Comparison of ENCODE assay signal across 1 cellular context in the genomic region with DNA sequence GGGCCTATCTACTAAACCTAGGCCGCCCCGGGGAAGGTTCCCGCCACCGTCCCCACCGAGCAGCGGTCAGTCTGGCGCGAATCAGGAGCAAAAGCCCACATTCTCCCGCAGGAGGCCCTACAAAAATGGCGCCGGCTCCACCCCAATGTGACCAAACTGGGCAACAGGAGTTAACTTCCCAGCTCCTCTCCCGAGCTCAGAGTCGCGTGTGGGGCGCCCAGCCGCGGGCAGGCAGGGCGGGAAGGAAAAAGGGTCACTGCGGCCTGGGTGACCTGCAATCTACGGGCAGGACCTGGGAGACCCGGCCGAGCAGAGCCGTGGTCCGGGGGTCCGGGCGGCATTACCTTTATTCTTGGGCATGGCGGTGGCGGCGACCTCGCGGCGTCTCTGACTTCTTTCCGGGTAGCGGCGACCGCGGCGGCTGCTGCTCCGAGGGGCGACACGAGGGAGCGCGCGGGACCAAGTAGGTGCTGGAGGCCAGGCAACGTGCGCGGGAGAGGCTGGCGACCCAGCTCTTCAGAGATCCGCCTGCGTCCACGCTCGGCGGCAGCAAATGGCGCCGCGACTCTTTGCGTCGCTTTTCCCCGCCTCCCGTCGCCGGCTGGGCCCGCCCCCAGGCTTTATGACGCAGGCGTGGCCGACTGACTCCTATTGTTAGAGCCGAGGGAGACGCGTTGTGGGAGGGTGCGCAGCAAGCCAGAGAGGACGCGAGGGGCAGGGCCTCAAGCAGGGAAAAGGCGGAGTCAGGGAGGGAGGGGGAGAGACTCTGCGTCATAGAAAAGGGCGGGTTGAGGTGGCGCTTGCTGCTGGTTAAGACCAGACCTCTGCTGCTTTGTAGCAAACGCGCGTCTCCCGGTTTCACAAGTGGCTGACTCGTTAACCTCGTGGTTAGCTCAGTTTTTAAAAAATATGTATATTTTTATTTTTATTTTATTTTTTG.
TF ChIP-seq lines count a peak whose summit lies in the region.

A gene with protein sequence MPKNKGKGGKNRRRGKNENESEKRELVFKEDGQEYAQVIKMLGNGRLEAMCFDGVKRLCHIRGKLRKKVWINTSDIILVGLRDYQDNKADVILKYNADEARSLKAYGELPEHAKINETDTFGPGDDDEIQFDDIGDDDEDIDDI (minus strand): TSS at position 558 of the 940 bp plus-strand sequence. CDS start 198 bp downstream, at position 360.

TF ChIP-seq in K562, 482 proteins besides CTCF, POLR2A, EP300 and RAD21 (continued from another document and continues in another):
- TF ChIP-seq, protein P1, sequence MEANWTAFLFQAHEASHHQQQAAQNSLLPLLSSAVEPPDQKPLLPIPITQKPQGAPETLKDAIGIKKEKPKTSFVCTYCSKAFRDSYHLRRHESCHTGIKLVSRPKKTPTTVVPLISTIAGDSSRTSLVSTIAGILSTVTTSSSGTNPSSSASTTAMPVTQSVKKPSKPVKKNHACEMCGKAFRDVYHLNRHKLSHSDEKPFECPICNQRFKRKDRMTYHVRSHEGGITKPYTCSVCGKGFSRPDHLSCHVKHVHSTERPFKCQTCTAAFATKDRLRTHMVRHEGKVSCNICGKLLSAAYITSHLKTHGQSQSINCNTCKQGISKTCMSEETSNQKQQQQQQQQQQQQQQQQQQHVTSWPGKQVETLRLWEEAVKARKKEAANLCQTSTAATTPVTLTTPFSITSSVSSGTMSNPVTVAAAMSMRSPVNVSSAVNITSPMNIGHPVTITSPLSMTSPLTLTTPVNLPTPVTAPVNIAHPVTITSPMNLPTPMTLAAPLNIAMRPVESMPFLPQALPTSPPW (CRISPR knock-in tag; IDR thresholded peaks at IDR 0.05) = peak; percentile 78
- TF ChIP-seq SRSF1 (IDR thresholded peaks at IDR 0.05; ENCODE audit: low read depth, low read length) (no peak), ZBTB2 (IDR thresholded peaks at IDR 0.05) (peak; percentile 72; the same call in 1 of the 2 replicates), RBM22 (IDR thresholded peaks at IDR 0.05; ENCODE audit: low read depth, low read length, poor library complexity, severe bottlenecking) (peak; percentile 36), ZNF785 (CRISPR knock-in tag; IDR thresholded peaks at IDR 0.05) (no peak), SAP30 (IDR thresholded peaks at IDR 0.05; ENCODE audit: borderline replicate concordance, insufficient read depth, low read depth, low read length, poor library complexity, severe bottlenecking) (peak; percentile 49), TBP (optimal IDR thresholded peaks at IDR 0.05; ENCODE audit: low read depth, low read length) (peak; percentile 69), MTA1 (IDR thresholded peaks at IDR 0.05; ENCODE audit: borderline replicate concordance) (peak; percentile 88), YY1 (IDR thresholded peaks at IDR 0.05; ENCODE audit: borderline replicate concordance in 1 of 3, control insufficient read depth in 1 of 3, extremely low read depth in 1 of 3, insufficient read depth in 3 of 3, insufficient read length in 1 of 3, insufficient replicate concordance in 2 of 3, low read depth in 1 of 3, low read length in 2 of 3) (peak; percentile 58 to 89 (median 82)), TAF9B (IDR thresholded peaks at IDR 0.05; ENCODE audit: partially characterized antibody) (peak; percentile 44), MTA3 (IDR thresholded peaks at IDR 0.05; ENCODE audit: borderline replicate concordance) (peak; percentile 58; the same call in 1 of the 2 replicates), PRPF4 (IDR thresholded peaks at IDR 0.05; ENCODE audit: insufficient read depth, low read depth, low read length, poor library complexity, severe bottlenecking) (peak; percentile 63), BDP1 (IDR thresholded peaks at IDR 0.05; ENCODE audit: insufficient read depth, insufficient read length) (no peak), CBX1 (IDR thresholded peaks at IDR 0.05; ENCODE audit: low read depth) (no peak), POLR2H (tag; IDR thresholded peaks at IDR 0.05; ENCODE audit: low read depth) (peak; percentile 95), SAFB2 (IDR thresholded peaks at IDR 0.05; ENCODE audit: borderline replicate concordance, low read depth, low read length, severe bottlenecking) (no peak), ZBTB11 (CRISPR knock-in tag; IDR thresholded peaks at IDR 0.05) (0 out of 6 replicates have a peak, but pooled peaks of 1 of the 3 experiments have one; percentile 11), MAZ (CRISPR knock-in tag; conservative IDR thresholded peaks at IDR 0.05 in 1 of 2, IDR thresholded peaks at IDR 0.05 in 1 of 2) (peak in 1 of 2 experiments; percentile 44; a peak in 2 of 4 replicates), GTF2E2 (tag; IDR thresholded peaks at IDR 0.05) (peak; percentile 42; the same call in 1 of the 2 replicates), SRSF9 (IDR thresholded peaks at IDR 0.05; ENCODE audit: borderline replicate concordance, low read depth, low read length) (no peak), FOSL1 (tag; conservative IDR thresholded peaks at IDR 0.05) (peak; percentile 41; the same call in 1 of the 2 replicates), SP1 (CRISPR knock-in tag; IDR thresholded peaks at IDR 0.05) (peak; percentile 84), MYC (IDR thresholded peaks at IDR 0.05; ENCODE audit: low read depth, low read length) (peak; percentile 26; the same call in 1 of the 2 replicates), MYC (CRISPR knock-in tag; IDR thresholded peaks at IDR 0.05; ENCODE audit: borderline replicate concordance, low read depth) (peak; percentile 92; the same call in 1 of the 2 replicates), POLR2B (IDR thresholded peaks at IDR 0.05; ENCODE audit: low read depth, partially characterized antibody) (peak; percentile 79), RBFOX2 (IDR thresholded peaks at IDR 0.05; ENCODE audit: low read depth, low read length) (peak; percentile 98), LCOR (CRISPR knock-in tag; IDR thresholded peaks at IDR 0.05) (no peak)
- TF ChIP-seq, protein P2, sequence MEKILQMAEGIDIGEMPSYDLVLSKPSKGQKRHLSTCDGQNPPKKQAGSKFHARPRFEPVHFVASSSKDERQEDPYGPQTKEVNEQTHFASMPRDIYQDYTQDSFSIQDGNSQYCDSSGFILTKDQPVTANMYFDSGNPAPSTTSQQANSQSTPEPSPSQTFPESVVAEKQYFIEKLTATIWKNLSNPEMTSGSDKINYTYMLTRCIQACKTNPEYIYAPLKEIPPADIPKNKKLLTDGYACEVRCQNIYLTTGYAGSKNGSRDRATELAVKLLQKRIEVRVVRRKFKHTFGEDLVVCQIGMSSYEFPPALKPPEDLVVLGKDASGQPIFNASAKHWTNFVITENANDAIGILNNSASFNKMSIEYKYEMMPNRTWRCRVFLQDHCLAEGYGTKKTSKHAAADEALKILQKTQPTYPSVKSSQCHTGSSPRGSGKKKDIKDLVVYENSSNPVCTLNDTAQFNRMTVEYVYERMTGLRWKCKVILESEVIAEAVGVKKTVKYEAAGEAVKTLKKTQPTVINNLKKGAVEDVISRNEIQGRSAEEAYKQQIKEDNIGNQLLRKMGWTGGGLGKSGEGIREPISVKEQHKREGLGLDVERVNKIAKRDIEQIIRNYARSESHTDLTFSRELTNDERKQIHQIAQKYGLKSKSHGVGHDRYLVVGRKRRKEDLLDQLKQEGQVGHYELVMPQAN (IDR thresholded peaks at IDR 0.05; ENCODE audit: borderline replicate concordance) = peak; percentile 56; the same call in 1 of the 2 replicates
- TF ChIP-seq, protein P3, sequence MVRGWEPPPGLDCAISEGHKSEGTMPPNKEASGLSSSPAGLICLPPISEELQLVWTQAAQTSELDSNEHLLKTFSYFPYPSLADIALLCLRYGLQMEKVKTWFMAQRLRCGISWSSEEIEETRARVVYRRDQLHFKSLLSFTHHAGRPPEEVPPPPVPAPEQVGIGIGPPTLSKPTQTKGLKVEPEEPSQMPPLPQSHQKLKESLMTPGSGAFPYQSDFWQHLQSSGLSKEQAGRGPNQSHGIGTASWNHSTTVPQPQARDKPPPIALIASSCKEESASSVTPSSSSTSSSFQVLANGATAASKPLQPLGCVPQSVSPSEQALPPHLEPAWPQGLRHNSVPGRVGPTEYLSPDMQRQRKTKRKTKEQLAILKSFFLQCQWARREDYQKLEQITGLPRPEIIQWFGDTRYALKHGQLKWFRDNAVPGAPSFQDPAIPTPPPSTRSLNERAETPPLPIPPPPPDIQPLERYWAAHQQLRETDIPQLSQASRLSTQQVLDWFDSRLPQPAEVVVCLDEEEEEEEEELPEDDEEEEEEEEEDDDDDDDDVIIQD (CRISPR knock-in tag; IDR thresholded peaks at IDR 0.05) = no peak
- TF ChIP-seq, protein P4, sequence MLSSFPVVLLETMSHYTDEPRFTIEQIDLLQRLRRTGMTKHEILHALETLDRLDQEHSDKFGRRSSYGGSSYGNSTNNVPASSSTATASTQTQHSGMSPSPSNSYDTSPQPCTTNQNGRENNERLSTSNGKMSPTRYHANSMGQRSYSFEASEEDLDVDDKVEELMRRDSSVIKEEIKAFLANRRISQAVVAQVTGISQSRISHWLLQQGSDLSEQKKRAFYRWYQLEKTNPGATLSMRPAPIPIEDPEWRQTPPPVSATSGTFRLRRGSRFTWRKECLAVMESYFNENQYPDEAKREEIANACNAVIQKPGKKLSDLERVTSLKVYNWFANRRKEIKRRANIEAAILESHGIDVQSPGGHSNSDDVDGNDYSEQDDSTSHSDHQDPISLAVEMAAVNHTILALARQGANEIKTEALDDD (IDR thresholded peaks at IDR 0.05) = peak; percentile 70
- TF ChIP-seq, protein P5, sequence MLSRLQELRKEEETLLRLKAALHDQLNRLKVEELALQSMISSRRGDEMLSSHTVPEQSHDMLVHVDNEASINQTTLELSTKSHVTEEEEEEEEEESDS (CRISPR knock-in tag; IDR thresholded peaks at IDR 0.05) = no peak
- TF ChIP-seq, protein P6, sequence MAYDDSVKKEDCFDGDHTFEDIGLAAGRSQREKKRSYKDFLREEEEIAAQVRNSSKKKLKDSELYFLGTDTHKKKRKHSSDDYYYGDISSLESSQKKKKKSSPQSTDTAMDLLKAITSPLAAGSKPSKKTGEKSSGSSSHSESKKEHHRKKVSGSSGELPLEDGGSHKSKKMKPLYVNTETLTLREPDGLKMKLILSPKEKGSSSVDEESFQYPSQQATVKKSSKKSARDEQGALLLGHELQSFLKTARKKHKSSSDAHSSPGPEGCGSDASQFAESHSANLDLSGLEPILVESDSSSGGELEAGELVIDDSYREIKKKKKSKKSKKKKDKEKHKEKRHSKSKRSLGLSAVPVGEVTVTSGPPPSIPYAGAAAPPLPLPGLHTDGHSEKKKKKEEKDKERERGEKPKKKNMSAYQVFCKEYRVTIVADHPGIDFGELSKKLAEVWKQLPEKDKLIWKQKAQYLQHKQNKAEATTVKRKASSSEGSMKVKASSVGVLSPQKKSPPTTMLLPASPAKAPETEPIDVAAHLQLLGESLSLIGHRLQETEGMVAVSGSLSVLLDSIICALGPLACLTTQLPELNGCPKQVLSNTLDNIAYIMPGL (CRISPR knock-in tag; IDR thresholded peaks at IDR 0.05) = no peak
